ENCODE assay signal across 19 cellular contexts in genomic region chr2:79771530-79771929, GRCh38.
A peak's percentile ranks its signal among the peaks of the same experiment; 100 is the strongest.
DNase-seq lines count a peak whose midpoint lies in the region; ATAC-seq and TF ChIP-seq lines count a peak whose summit lies in the region.
"Had no signal": no experiment of that assay in that cellular context is flagged by ENCODE, and none has a peak within 500 bp of the region (broad histone marks: within the 10 kb centered on the region; RNA-seq: fewer than 3 reads in every experiment).

No MANE protein-coding gene starts in this region.

- H3K4me3 ChIP-seq in GM23338: no peak overlapping the region
- no peak overlapping the region for H3K4me3 ChIP-seq in vagina

- peaks cover 10% of the 10 kb centered on the region for H3K4me1 Mint-ChIP-seq in GM23338
- H3K4me1 Mint-ChIP-seq: CD4-positive, CD25-positive, alpha-beta regulatory T cell; CD8-positive, alpha-beta memory T cell had no signal

- no peaks in the 10 kb centered on the region for H3K36me3 ChIP-seq in GM23338 (ENCODE audit: insufficient read depth)
- no peaks in the 10 kb centered on the region for H3K36me3 ChIP-seq in vagina
- H3K36me3 ChIP-seq: BE2C had no signal

- H3K4me2 ChIP-seq in GM23338: no peak overlapping the region

- H3K27me3 Mint-ChIP-seq in GM23338 (ENCODE audit: insufficient read depth, low read depth, poor library complexity): no peaks in the 10 kb centered on the region
- H3K27me3 Mint-ChIP-seq: CD4-positive, CD25-positive, alpha-beta regulatory T cell; CD8-positive, alpha-beta memory T cell had no signal

- H3K27ac ChIP-seq in GM23338 (ENCODE audit: low read depth) (no peak overlapping the region), substantia nigra (ENCODE audit: low read depth, low read length, poor library complexity, severe bottlenecking) (peak overlapping the region; percentile 65), vagina (no peak overlapping the region)
- H3K27ac ChIP-seq: HL-60 had no signal

- no peaks in the 10 kb centered on the region for H3K79me2 ChIP-seq in GM23338 (replicated peaks; ENCODE audit: insufficient read depth)

- H3K9me3 ChIP-seq in vagina: no peaks in the 10 kb centered on the region
- H3K9me3 ChIP-seq: BE2C, Caco-2 had no signal

- no peak overlapping the region for H2AFZ ChIP-seq in GM23338

- H3F3A ChIP-seq in GM23338 (replicated peaks; ENCODE audit: low read depth): no peaks in the 10 kb centered on the region

- DNase-seq in NCI-H82 (lab: John Stamatoyannopoulos, UW) (peak; percentile 54), NCI-H82 treated with DMSO at 0.1 percent for 48 hours (lab: John Stamatoyannopoulos, UW; ENCODE audit: unreplicated experiment) (no peak), GM23338 (ENCODE audit: low spot score) (peak; percentile 4), globus pallidus (ENCODE audit: low spot score) (peak; percentile 59), substantia nigra (lab: John Stamatoyannopoulos, UW) (peak in 2 of 49 donors; percentile 3 to 8), vagina (ENCODE audit: extremely low spot score in 2 of 2) (no peak)
- DNase-seq: ACHN; BE2C; C1 segment of cervical spinal cord; Caco-2; CD4-positive, CD25-positive, alpha-beta regulatory T cell; CD8-positive, alpha-beta memory T cell; GOT3; H7; HFFc6; IMR-90 had no signal

- TF ChIP-seq CTCF in GM23338 (conservative IDR thresholded peaks at IDR 0.05; ENCODE audit: low read depth in 2 of 2) (no peak), vagina (IDR thresholded peaks at IDR 0.05) (no peak)

- H3K4me1 ChIP-seq in GM23338 (ENCODE audit: insufficient read depth): no peaks in the 10 kb centered on the region; the same call in 1 of the 2 replicates
- H3K4me1 ChIP-seq in vagina: no peaks in the 10 kb centered on the region
- H3K4me1 ChIP-seq: Caco-2 had no signal

- intact Hi-C loops in vagina (cut with DNase I): no loop called here

- H3K36me3 Mint-ChIP-seq in GM23338 (ENCODE audit: low read depth): no peaks in the 10 kb centered on the region; the same call in 2 of the 3 replicates
- H3K36me3 Mint-ChIP-seq: CD4-positive, CD25-positive, alpha-beta regulatory T cell; CD8-positive, alpha-beta memory T cell had no signal

- H4K20me1 ChIP-seq in GM23338 (replicated peaks; ENCODE audit: insufficient read depth): no peaks in the 10 kb centered on the region

- no peak overlapping the region for H3K27ac Mint-ChIP-seq in GM23338
- H3K27ac Mint-ChIP-seq: CD4-positive, CD25-positive, alpha-beta regulatory T cell; CD8-positive, alpha-beta memory T cell; HFFc6 had no signal

- H3K9me2 ChIP-seq in GM23338 (ENCODE audit: insufficient read depth): no peaks in the 10 kb centered on the region

- H3K9me3 Mint-ChIP-seq in GM23338: no peaks in the 10 kb centered on the region
- H3K9me3 Mint-ChIP-seq: HFFc6 had no signal

- no peak for ATAC-seq in GM23338
- ATAC-seq in GM19328 (IDR thresholded peaks at IDR 0.05; ENCODE audit: unreplicated experiment): no peak
- ATAC-seq: HCT116 had no signal

- no peak for TF ChIP-seq POLR2A in vagina (IDR thresholded peaks at IDR 0.05)

- no peak overlapping the region for H3K4me3 Mint-ChIP-seq in GM23338
- H3K4me3 Mint-ChIP-seq: CD4-positive, CD25-positive, alpha-beta regulatory T cell; CD8-positive, alpha-beta memory T cell; HFFc6 had no signal

- no peaks in the 10 kb centered on the region for H3K27me3 ChIP-seq in GM23338 (ENCODE audit: insufficient read depth)
- H3K27me3 ChIP-seq in vagina: no peaks in the 10 kb centered on the region
- H3K27me3 ChIP-seq: BE2C had no signal

TF ChIP-seq in GM23338, 12 proteins besides CTCF, POLR2A, EP300 and RAD21:
- TF ChIP-seq NANOG (IDR thresholded peaks at IDR 0.05; ENCODE audit: borderline replicate concordance) (no peak), STAT1 (IDR thresholded peaks at IDR 0.05; ENCODE audit: unreplicated experiment) (no peak), ZNF114 (CRISPR knock-in tag; IDR thresholded peaks at IDR 0.05) (no peak), ETS1 (IDR thresholded peaks at IDR 0.05) (no peak)

Comparison
In these comparisons a context has a peak if more than half of its experiments do, and no peak if none do; other contexts are left out.
1. DNase-seq: peak in NCI-H82 (single experiment), GM23338 (single experiment) and globus pallidus (single experiment); none in NCI-H82 treated with DMSO at 0.1 percent for 48 hours (single experiment) and vagina (0 of 2).